Comparison of ENCODE assay signal across 20 cellular contexts in genomic region chr1:96918406-96918805, GRCh38.
A peak's percentile ranks its signal among the peaks of the same experiment; 100 is the strongest.
DNase-seq lines count a peak whose midpoint lies in the region; ATAC-seq, FAIRE-seq and TF ChIP-seq lines count a peak whose summit lies in the region.
"Had no signal": no experiment of that assay in that cellular context is flagged by ENCODE, and none has a peak within 500 bp of the region (broad histone marks: within the 10 kb centered on the region; RNA-seq: fewer than 3 reads in every experiment).

No MANE protein-coding gene starts in this region.

- no peaks in the 10 kb centered on the region for H3K36me3 ChIP-seq in right lobe of liver
- H3K36me3 ChIP-seq: ascending aorta had no signal

- H3K27me3 ChIP-seq in right lobe of liver: no peaks in the 10 kb centered on the region
- H3K27me3 ChIP-seq: ascending aorta, dorsolateral prefrontal cortex had no signal

- FAIRE-seq in GM12892 (lab: Jason Lieb, UNC): no peak
- no peak for FAIRE-seq in GM12891 (lab: Jason Lieb, UNC)
- FAIRE-seq: D721Med had no signal

- intact Hi-C loops in right lobe of liver (cut with DNase I): no loop called here

- TF ChIP-seq POLR2A in GM12892 (IDR thresholded peaks at IDR 0.05; ENCODE audit: low read depth, low read length) (no peak), right lobe of liver (IDR thresholded peaks at IDR 0.05) (no peak), GM12891 (IDR thresholded peaks at IDR 0.05; ENCODE audit: low read depth, low read length) (no peak)

- DNase-seq in AG10803 (ENCODE audit: low read depth) (peak; percentile 74), LHCN-M2 (ENCODE audit: low read depth) (peak; percentile 68), choroid plexus epithelial cell (ENCODE audit: low read depth) (peak; percentile 84), non-pigmented ciliary epithelial cell (ENCODE audit: low read depth) (peak; percentile 43), epidermal melanocyte (ENCODE audit: insufficient read length, low spot score) (no peak), GM12892 (ENCODE audit: insufficient read length) (no peak), right lobe of liver (no peak), GM12891 (ENCODE audit: insufficient read length, low spot score) (no peak)
- DNase-seq: activated CD4-positive, alpha-beta T cell treated with anti-CD3 and anti-CD28 coated beads, Interleukin-2, amount 50 U/mL, for 1 hour; activated naive CD4-positive, alpha-beta T cell; dorsolateral prefrontal cortex; hypothalamus; Kasumi-1; midbrain; NCI-H1436; stimulated activated naive CD8-positive, alpha-beta T cell treated with anti-CD3 and anti-CD28 coated beads, Interleukin-15, amount 100 ng/mL, for 72 hours; SW 1271 had no signal

- ATAC-seq in right lobe of liver: no peak
- ATAC-seq: Panc1; stimulated activated naive CD8-positive, alpha-beta T cell treated with anti-CD3 and anti-CD28 coated beads, Interleukin-15, amount 100 ng/mL, for 72 hours had no signal

- WGBS in right lobe of liver (ENCODE audit: insufficient coverage, low coverage, low lambda C conversion rate, missing lambda C conversion rate): 100% methylated on average over 1 of the region's 1 CpG

- H3K4me3 ChIP-seq in AG10803 (ENCODE audit: low read length) (no peak overlapping the region), choroid plexus epithelial cell (ENCODE audit: low read depth, low read length) (no peak overlapping the region), right lobe of liver (no peak overlapping the region)
- H3K4me3 ChIP-seq: ascending aorta, dorsolateral prefrontal cortex had no signal

- H3K27ac ChIP-seq in right lobe of liver: no peak overlapping the region
- H3K27ac ChIP-seq: ascending aorta, dorsolateral prefrontal cortex had no signal

- TF ChIP-seq CTCF in AG10803 (conservative IDR thresholded peaks at IDR 0.05; ENCODE audit: low read length) (no peak), choroid plexus epithelial cell (conservative IDR thresholded peaks at IDR 0.05; ENCODE audit: low read depth, low read length) (no peak), right lobe of liver (IDR thresholded peaks at IDR 0.05) (no peak)

- H3K4me1 ChIP-seq in right lobe of liver: no peaks in the 10 kb centered on the region
- H3K4me1 ChIP-seq: ascending aorta had no signal

- H3K9me3 ChIP-seq in right lobe of liver: no peaks in the 10 kb centered on the region

TF ChIP-seq in GM12891, 5 proteins besides CTCF, POLR2A, EP300 and RAD21:
- TF ChIP-seq SPI1 (IDR thresholded peaks at IDR 0.05; ENCODE audit: low read depth, low read length) (no peak), PAX5 (IDR thresholded peaks at IDR 0.05; ENCODE audit: insufficient read depth, low read length, severe bottlenecking) (no peak), POU2F2 (IDR thresholded peaks at IDR 0.05; ENCODE audit: low read depth, low read length) (no peak), TAF1 (IDR thresholded peaks at IDR 0.05; ENCODE audit: low read depth, low read length) (no peak), POLR2AphosphoS5 (IDR thresholded peaks at IDR 0.05; ENCODE audit: low read depth, low read length) (no peak)
TF ChIP-seq in GM12891: peak in this region for 0.

Comparison
In these comparisons a context has a peak if more than half of its experiments do, and no peak if none do; other contexts are left out.
1. DNase-seq: peak in AG10803 (single experiment), LHCN-M2 (single experiment), choroid plexus epithelial cell (single experiment) and non-pigmented ciliary epithelial cell (single experiment); none in epidermal melanocyte (single experiment), GM12892 (single experiment), right lobe of liver (0 of 3) and GM12891 (single experiment).